ENCODE assay signal across 10 cellular contexts in the genomic region with DNA sequence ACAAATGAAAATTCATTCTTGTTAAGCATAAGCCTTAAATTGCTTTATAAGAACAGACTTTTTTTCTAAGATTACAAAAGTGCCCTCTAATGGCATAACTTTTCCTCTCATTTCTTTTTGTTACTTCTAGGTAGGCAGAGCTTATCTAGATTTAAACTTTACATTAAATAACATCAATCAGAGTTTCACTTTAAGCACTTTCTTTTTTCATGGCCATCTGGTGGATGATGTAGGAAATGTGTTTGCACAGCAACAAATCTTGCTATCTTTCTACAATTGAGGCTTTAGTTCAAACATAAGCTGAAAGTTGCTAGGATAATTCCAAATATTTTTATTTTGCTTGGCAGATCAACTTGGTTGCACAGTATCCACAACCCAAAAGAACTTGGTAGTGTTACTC. TPM values are rescaled to one million over a fixed set of nuclear protein-coding genes. Genes with fewer than 3 reads are reported as not detected.
DNase-seq lines count a peak whose midpoint lies in the region; ATAC-seq, FAIRE-seq and TF ChIP-seq lines count a peak whose summit lies in the region.
"Had no signal": no experiment of that assay in that cellular context is flagged by ENCODE, and none has a peak within 500 bp of the region (broad histone marks: within the 10 kb centered on the region; RNA-seq: fewer than 3 reads in every experiment).

No MANE protein-coding gene starts in this region.

- ATAC-seq in activated naive CD8-positive, alpha-beta T cell treated with anti-CD3 and anti-CD28 coated beads, Interleukin-2, amount 50 U/mL, for 24 hours, result no peak

- TF ChIP-seq CTCF in neural crest cell (conservative IDR thresholded peaks at IDR 0.05), result peak; percentile 58
- TF ChIP-seq CTCF in kidney (IDR thresholded peaks at IDR 0.05; ENCODE audit: borderline replicate concordance, extremely low read depth, insufficient read depth), result no peak

- peak; percentile 18 for DNase-seq in Caki2 (ENCODE audit: low read depth)
- peak; percentile 12 to 21 for DNase-seq in Kasumi-1 (lab: John Stamatoyannopoulos, UW)
- peak; percentile 15 for DNase-seq in dedifferentiated amniotic fluid mesenchymal stem cell (ENCODE audit: extremely low spot score)
- DNase-seq in neural crest cell (ENCODE audit: low read depth, low spot score), result no peak
- no peak for DNase-seq in substantia nigra (lab: John Stamatoyannopoulos, UW)
- DNase-seq in mesenteric fat pad (ENCODE audit: low spot score), result no peak
- no peak for DNase-seq in activated naive CD8-positive, alpha-beta T cell treated with anti-CD3 and anti-CD28 coated beads, Interleukin-2, amount 50 U/mL, for 24 hours
- DNase-seq in kidney, result no peak
- DNase-seq: activated CD4-positive, CD25-positive, alpha-beta regulatory T cell; stimulated activated naive CD4-positive, alpha-beta T cell treated with Interleukin-2 at 50 U/mL for 16 hours had no signal

- no peak overlapping the region for H3K27ac Mint-ChIP-seq in neural crest cell (ENCODE audit: unreplicated experiment)
- H3K27ac Mint-ChIP-seq in activated naive CD8-positive, alpha-beta T cell treated with anti-CD3 and anti-CD28 coated beads, Interleukin-2, amount 50 U/mL, for 24 hours, result no peak overlapping the region

- H3K4me1 ChIP-seq in kidney (ENCODE audit: control insufficient read depth in 1 of 2, insufficient read depth in 1 of 2, low read depth in 1 of 2, low read length in 2 of 2), result no peaks in the 10 kb centered on the region

- H3K4me3 Mint-ChIP-seq in neural crest cell, result no peak overlapping the region
- H3K4me3 Mint-ChIP-seq in activated naive CD8-positive, alpha-beta T cell treated with anti-CD3 and anti-CD28 coated beads, Interleukin-2, amount 50 U/mL, for 24 hours, result no peak overlapping the region

- intact Hi-C loops in kidney (cut with DNase I), result no loop called here

- H3K9ac ChIP-seq in kidney (ENCODE audit: low read length in 2 of 2), result no peak overlapping the region

- no peak for FAIRE-seq in kidney (lab: Jason Lieb, UNC)

- no peaks in the 10 kb centered on the region for H3K36me3 ChIP-seq in kidney (ENCODE audit: control insufficient read depth in 1 of 2, insufficient read depth in 2 of 2, low read length in 2 of 2)

- H3K27me3 Mint-ChIP-seq in neural crest cell (ENCODE audit: low read depth), result no peaks in the 10 kb centered on the region
- peaks cover 5% of the 10 kb centered on the region for H3K27me3 Mint-ChIP-seq in activated naive CD8-positive, alpha-beta T cell treated with anti-CD3 and anti-CD28 coated beads, Interleukin-2, amount 50 U/mL, for 24 hours

- in situ Hi-C loops in Caki2 (cut with HindIII; ENCODE audit: low pct_unique_long_range_greater_than_20kb, low sequenced_read_pairs), result no loop called here

- peaks cover 1% of the 10 kb centered on the region for H3K36me3 Mint-ChIP-seq in neural crest cell (ENCODE audit: low read depth)
- no peaks in the 10 kb centered on the region for H3K36me3 Mint-ChIP-seq in activated naive CD8-positive, alpha-beta T cell treated with anti-CD3 and anti-CD28 coated beads, Interleukin-2, amount 50 U/mL, for 24 hours (ENCODE audit: low read depth)

- no peaks in the 10 kb centered on the region for H3K9me3 Mint-ChIP-seq in neural crest cell
- H3K9me3 Mint-ChIP-seq in activated naive CD8-positive, alpha-beta T cell treated with anti-CD3 and anti-CD28 coated beads, Interleukin-2, amount 50 U/mL, for 24 hours, result no peaks in the 10 kb centered on the region

- H3K27ac ChIP-seq in substantia nigra (ENCODE audit: low read depth, low read length, poor library complexity, severe bottlenecking) (no peak overlapping the region), kidney (ENCODE audit: low read depth in 2 of 2, low read length in 2 of 2) (no peak overlapping the region)

- H3K4me3 ChIP-seq in kidney (ENCODE audit: low read length in 2 of 2), result no peak overlapping the region

- H3K9me3 ChIP-seq in kidney (ENCODE audit: control insufficient read depth in 1 of 2, low read length in 2 of 2), result no peaks in the 10 kb centered on the region

- H3K4me1 Mint-ChIP-seq in neural crest cell, result no peaks in the 10 kb centered on the region
- no peaks in the 10 kb centered on the region for H3K4me1 Mint-ChIP-seq in activated naive CD8-positive, alpha-beta T cell treated with anti-CD3 and anti-CD28 coated beads, Interleukin-2, amount 50 U/mL, for 24 hours

RNA-seq across cellular contexts. Expression of a gene that starts 22.1 kb away (rescaled TPM):
- 2.0 and 2.1 TPM in 2 replicates for total RNA-seq in Caki2 (2014; rRNA removed; shearing (Covaris generic); ENCODE audit: low replicate concordance)
- total RNA-seq in neural crest cell (23.9 and 25.4 TPM in 2 replicates), mesenteric fat pad (2.5 TPM), kidney (1.6 TPM)
- polyA plus RNA-seq in kidney (ENCODE audit: insufficient read depth, low read depth, low replicate concordance), result 14.7 TPM

Comparison
In these comparisons a context has a peak if more than half of its experiments do, and no peak if none do; other contexts are left out.
1. DNase-seq: peak in Caki2 (single experiment), Kasumi-1 (2 of 2) and dedifferentiated amniotic fluid mesenchymal stem cell (single experiment); none in neural crest cell (single experiment), substantia nigra (0 of 49), mesenteric fat pad (single experiment), activated naive CD8-positive, alpha-beta T cell treated with anti-CD3 and anti-CD28 coated beads, Interleukin-2, amount 50 U/mL, for 24 hours (single experiment) and kidney (single experiment).